1 cellular context compared by ENCODE assay signal in the genomic region with DNA sequence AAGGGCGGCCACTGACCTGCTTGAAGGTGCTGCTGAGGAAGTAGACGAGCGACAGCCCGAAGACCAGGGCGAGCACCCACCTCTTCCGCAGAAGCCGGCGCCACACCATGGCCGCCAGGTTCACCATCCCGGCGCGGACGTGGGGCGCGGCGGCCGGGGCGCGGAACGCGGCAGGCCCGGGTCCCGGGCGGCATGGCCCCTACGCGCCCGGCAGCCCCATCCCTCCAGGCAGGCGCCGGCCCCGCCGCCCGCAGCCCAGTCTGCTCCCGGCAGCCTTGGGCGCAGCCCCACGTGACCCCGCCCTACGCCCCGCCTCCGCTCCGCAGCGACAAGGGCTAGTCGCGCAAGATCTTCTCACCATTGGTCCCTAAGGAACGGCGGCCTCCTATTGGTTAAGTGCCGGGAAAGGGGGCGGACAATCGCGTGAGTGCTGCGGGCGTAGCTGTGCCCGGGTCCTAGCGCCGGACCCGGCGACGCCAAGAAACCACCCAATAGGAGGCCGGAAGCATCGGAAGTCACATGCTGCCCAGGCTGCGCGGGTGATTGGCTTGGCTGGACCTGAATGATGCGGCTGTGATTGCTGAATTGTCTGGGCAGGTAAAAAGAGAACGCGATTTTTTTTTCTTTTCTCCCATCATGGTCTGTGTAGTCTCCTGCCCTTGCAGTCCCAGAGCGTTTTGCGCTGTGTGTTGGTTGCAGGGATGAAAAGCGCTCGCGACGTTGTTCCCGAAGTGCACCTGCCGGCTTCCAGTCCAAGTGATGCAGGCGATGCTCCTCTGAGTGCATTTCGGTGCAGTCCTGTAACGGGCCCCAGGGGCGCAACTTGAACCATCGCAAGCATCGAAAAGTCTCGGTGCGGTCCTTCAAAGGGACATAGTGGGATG.
TF ChIP-seq lines count a peak whose summit lies in the region.

A gene with protein sequence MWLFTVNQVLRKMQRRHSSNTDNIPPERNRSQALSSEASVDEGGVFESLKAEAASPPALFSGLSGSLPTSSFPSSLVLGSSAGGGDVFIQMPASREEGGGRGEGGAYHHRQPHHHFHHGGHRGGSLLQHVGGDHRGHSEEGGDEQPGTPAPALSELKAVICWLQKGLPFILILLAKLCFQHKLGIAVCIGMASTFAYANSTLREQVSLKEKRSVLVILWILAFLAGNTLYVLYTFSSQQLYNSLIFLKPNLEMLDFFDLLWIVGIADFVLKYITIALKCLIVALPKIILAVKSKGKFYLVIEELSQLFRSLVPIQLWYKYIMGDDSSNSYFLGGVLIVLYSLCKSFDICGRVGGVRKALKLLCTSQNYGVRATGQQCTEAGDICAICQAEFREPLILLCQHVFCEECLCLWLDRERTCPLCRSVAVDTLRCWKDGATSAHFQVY (plus strand): TSS at position 542 of the 884 bp plus-strand sequence. CDS start 2,183 bp downstream, outside the sequence.
A gene with protein sequence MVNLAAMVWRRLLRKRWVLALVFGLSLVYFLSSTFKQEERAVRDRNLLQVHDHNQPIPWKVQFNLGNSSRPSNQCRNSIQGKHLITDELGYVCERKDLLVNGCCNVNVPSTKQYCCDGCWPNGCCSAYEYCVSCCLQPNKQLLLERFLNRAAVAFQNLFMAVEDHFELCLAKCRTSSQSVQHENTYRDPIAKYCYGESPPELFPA (minus strand): TSS at position 296 of the 884 bp plus-strand sequence. CDS start 169 bp downstream, at position 127.

TF ChIP-seq in HEK293, 187 proteins besides CTCF, POLR2A, EP300 and RAD21 (continued from another document and continues in another):
- TF ChIP-seq, protein P1, sequence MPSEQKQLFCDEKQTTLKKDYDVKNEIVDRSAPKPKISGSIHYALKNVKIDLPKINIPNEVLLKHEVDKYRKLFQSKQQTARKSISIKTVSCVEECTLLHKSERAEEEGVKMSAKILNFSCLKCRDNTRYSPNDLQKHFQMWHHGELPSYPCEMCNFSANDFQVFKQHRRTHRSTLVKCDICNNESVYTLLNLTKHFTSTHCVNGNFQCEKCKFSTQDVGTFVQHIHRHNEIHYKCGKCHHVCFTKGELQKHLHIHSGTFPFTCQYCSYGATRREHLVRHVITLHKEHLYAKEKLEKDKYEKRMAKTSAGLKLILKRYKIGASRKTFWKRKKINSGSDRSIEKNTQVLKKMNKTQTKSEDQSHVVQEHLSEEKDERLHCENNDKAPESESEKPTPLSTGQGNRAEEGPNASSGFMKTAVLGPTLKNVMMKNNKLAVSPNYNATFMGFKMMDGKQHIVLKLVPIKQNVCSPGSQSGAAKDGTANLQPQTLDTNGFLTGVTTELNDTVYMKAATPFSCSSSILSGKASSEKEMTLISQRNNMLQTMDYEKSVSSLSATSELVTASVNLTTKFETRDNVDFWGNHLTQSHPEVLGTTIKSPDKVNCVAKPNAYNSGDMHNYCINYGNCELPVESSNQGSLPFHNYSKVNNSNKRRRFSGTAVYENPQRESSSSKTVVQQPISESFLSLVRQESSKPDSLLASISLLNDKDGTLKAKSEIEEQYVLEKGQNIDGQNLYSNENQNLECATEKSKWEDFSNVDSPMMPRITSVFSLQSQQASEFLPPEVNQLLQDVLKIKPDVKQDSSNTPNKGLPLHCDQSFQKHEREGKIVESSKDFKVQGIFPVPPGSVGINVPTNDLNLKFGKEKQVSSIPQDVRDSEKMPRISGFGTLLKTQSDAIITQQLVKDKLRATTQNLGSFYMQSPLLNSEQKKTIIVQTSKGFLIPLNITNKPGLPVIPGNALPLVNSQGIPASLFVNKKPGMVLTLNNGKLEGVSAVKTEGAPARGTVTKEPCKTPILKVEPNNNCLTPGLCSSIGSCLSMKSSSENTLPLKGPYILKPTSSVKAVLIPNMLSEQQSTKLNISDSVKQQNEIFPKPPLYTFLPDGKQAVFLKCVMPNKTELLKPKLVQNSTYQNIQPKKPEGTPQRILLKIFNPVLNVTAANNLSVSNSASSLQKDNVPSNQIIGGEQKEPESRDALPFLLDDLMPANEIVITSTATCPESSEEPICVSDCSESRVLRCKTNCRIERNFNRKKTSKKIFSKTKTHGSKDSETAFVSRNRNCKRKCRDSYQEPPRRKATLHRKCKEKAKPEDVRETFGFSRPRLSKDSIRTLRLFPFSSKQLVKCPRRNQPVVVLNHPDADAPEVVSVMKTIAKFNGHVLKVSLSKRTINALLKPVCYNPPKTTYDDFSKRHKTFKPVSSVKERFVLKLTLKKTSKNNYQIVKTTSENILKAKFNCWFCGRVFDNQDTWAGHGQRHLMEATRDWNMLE (tag by site-specific recombination; conservative IDR thresholded peaks at IDR 0.05; ENCODE audit: low read depth), result peak; percentile 62
- TF ChIP-seq, protein P2, sequence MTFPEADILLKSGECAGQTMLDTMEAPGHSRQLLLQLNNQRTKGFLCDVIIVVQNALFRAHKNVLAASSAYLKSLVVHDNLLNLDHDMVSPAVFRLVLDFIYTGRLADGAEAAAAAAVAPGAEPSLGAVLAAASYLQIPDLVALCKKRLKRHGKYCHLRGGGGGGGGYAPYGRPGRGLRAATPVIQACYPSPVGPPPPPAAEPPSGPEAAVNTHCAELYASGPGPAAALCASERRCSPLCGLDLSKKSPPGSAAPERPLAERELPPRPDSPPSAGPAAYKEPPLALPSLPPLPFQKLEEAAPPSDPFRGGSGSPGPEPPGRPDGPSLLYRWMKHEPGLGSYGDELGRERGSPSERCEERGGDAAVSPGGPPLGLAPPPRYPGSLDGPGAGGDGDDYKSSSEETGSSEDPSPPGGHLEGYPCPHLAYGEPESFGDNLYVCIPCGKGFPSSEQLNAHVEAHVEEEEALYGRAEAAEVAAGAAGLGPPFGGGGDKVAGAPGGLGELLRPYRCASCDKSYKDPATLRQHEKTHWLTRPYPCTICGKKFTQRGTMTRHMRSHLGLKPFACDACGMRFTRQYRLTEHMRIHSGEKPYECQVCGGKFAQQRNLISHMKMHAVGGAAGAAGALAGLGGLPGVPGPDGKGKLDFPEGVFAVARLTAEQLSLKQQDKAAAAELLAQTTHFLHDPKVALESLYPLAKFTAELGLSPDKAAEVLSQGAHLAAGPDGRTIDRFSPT (tag by site-specific recombination; IDR thresholded peaks at IDR 0.05), result 0 out of 2 replicates have a peak, but pooled peaks have one; percentile 18
- TF ChIP-seq ZFHX2 (tag by site-specific recombination; conservative IDR thresholded peaks at IDR 0.05) (peak; percentile 91), ZNF473 (tag by site-specific recombination; IDR thresholded peaks at IDR 0.05) (no peak), ZBTB17 (tag by site-specific recombination; IDR thresholded peaks at IDR 0.05) (peak; percentile 90), ZNF777 (tag by site-specific recombination; IDR thresholded peaks at IDR 0.05; ENCODE audit: borderline replicate concordance) (no peak), YY2 (tag by site-specific recombination; IDR thresholded peaks at IDR 0.05) (no peak), ZNF138 (tag by site-specific recombination; IDR thresholded peaks at IDR 0.05; ENCODE audit: borderline replicate concordance) (no peak), ZNF146 (tag by site-specific recombination; IDR thresholded peaks at IDR 0.05) (no peak), ZNF830 (tag by site-specific recombination; IDR thresholded peaks at IDR 0.05; ENCODE audit: low read depth) (no peak), OSR2 (tag by site-specific recombination; IDR thresholded peaks at IDR 0.05) (0 out of 2 replicates have a peak, but pooled peaks have one; percentile 20), ZNF423 (tag by site-specific recombination; IDR thresholded peaks at IDR 0.05) (no peak), ZNF394 (tag by site-specific recombination; IDR thresholded peaks at IDR 0.05; ENCODE audit: borderline replicate concordance) (no peak), SALL2 (tag by site-specific recombination; IDR thresholded peaks at IDR 0.05; ENCODE audit: borderline replicate concordance) (no peak), ZNF785 (tag by site-specific recombination; IDR thresholded peaks at IDR 0.05) (no peak), ZNF501 (tag by site-specific recombination; IDR thresholded peaks at IDR 0.05) (peak; percentile 30; the same call in 1 of the 2 replicates), ZNF37A (tag by site-specific recombination; IDR thresholded peaks at IDR 0.05) (no peak), ZNF660 (tag by site-specific recombination; IDR thresholded peaks at IDR 0.05) (0 out of 2 replicates have a peak, but pooled peaks have one; percentile 55), ZNF184 (tag by site-specific recombination; IDR thresholded peaks at IDR 0.05) (no peak), ZNF341 (tag by site-specific recombination; IDR thresholded peaks at IDR 0.05; ENCODE audit: low read depth) (no peak), ZBTB7A (tag by site-specific recombination; IDR thresholded peaks at IDR 0.05; ENCODE audit: low read depth) (no peak), ZNF843 (tag by site-specific recombination; IDR thresholded peaks at IDR 0.05) (no peak), ZNF600 (tag by site-specific recombination; IDR thresholded peaks at IDR 0.05) (peak; percentile 61)
- TF ChIP-seq, protein P3, sequence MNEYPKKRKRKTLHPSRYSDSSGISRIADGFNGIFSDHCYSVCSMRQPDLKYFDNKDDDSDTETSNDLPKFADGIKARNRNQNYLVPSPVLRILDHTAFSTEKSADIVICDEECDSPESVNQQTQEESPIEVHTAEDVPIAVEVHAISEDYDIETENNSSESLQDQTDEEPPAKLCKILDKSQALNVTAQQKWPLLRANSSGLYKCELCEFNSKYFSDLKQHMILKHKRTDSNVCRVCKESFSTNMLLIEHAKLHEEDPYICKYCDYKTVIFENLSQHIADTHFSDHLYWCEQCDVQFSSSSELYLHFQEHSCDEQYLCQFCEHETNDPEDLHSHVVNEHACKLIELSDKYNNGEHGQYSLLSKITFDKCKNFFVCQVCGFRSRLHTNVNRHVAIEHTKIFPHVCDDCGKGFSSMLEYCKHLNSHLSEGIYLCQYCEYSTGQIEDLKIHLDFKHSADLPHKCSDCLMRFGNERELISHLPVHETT (tag by site-specific recombination; IDR thresholded peaks at IDR 0.05), result no peak; the same call in 1 of the 2 replicates
- TF ChIP-seq, protein P4, sequence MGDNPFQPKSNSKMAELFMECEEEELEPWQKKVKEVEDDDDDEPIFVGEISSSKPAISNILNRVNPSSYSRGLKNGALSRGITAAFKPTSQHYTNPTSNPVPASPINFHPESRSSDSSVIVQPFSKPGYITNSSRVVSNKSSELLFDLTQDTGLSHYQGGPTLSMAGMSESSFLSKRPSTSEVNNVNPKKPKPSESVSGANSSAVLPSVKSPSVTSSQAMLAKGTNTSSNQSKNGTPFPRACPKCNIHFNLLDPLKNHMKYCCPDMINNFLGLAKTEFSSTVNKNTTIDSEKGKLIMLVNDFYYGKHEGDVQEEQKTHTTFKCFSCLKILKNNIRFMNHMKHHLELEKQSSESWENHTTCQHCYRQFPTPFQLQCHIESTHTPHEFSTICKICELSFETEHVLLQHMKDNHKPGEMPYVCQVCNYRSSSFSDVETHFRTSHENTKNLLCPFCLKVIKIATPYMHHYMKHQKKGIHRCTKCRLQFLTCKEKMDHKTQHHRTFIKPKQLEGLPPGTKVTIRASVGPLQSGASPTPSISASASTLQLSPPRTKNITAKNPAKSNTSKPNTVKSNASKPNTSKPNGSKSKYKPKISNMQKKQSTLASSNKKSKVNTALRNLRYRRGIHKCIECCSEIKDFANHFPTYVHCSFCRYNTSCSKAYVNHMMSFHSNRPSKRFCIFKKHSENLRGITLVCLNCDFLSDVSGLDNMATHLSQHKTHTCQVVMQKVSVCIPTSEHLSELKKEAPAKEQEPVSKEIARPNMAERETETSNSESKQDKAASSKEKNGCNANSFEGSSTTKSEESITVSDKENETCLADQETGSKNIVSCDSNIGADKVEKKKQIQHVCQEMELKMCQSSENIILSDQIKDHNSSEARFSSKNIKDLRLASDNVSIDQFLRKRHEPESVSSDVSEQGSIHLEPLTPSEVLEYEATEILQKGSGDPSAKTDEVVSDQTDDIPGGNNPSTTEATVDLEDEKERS (tag by site-specific recombination; IDR thresholded peaks at IDR 0.05), result no peak
- TF ChIP-seq, protein P5, sequence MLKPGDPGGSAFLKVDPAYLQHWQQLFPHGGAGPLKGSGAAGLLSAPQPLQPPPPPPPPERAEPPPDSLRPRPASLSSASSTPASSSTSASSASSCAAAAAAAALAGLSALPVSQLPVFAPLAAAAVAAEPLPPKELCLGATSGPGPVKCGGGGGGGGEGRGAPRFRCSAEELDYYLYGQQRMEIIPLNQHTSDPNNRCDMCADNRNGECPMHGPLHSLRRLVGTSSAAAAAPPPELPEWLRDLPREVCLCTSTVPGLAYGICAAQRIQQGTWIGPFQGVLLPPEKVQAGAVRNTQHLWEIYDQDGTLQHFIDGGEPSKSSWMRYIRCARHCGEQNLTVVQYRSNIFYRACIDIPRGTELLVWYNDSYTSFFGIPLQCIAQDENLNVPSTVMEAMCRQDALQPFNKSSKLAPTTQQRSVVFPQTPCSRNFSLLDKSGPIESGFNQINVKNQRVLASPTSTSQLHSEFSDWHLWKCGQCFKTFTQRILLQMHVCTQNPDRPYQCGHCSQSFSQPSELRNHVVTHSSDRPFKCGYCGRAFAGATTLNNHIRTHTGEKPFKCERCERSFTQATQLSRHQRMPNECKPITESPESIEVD (tag by site-specific recombination; IDR thresholded peaks at IDR 0.05), result no peak
- TF ChIP-seq, protein P6, sequence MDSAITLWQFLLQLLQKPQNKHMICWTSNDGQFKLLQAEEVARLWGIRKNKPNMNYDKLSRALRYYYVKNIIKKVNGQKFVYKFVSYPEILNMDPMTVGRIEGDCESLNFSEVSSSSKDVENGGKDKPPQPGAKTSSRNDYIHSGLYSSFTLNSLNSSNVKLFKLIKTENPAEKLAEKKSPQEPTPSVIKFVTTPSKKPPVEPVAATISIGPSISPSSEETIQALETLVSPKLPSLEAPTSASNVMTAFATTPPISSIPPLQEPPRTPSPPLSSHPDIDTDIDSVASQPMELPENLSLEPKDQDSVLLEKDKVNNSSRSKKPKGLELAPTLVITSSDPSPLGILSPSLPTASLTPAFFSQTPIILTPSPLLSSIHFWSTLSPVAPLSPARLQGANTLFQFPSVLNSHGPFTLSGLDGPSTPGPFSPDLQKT (IDR thresholded peaks at IDR 0.05; ENCODE audit: borderline replicate concordance, low read depth, low read length), result peak; percentile 89
- TF ChIP-seq, protein P7, sequence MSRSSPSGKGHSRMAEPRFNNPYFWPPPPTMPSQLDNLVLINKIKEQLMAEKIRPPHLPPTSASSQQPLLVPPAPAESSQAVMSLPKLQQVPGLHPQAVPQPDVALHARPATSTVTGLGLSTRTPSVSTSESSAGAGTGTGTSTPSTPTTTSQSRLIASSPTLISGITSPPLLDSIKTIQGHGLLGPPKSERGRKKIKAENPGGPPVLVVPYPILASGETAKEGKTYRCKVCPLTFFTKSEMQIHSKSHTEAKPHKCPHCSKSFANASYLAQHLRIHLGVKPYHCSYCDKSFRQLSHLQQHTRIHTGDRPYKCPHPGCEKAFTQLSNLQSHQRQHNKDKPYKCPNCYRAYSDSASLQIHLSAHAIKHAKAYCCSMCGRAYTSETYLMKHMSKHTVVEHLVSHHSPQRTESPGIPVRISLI (tag by site-specific recombination; IDR thresholded peaks at IDR 0.05), result peak; percentile 89
- TF ChIP-seq, protein P8, sequence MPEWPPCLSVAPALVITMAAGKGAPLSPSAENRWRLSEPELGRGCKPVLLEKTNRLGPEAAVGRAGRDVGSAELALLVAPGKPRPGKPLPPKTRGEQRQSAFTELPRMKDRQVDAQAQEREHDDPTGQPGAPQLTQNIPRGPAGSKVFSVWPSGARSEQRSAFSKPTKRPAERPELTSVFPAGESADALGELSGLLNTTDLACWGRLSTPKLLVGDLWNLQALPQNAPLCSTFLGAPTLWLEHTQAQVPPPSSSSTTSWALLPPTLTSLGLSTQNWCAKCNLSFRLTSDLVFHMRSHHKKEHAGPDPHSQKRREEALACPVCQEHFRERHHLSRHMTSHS (tag by site-specific recombination; IDR thresholded peaks at IDR 0.05), result no peak; the same call in 1 of the 2 replicates
